In the genomic region with DNA sequence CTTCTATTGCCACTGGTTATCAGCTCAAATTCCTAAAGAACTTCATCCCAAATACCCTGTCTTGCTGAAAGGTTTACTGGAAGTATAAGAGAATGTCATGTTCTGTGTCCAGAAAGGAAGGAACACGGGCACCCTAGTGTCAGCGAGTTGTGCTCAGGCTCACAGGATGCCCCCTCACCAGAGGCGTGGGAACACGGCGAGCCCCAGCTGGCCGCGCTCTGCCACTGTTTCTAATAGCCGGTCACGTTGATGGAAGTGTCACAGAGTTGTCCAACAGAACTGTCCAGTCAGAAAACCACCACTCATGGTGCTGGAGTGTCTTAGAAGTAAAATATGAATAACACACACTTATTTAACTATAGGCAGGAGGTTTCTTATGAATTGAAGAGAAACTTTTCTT, we compare ENCODE assay signal across 28 cellular contexts.
DNase-seq lines count a peak whose midpoint lies in the region; ATAC-seq lines count a peak whose summit lies in the region.
"Had no signal": no experiment of that assay in that cellular context is flagged by ENCODE, and none has a peak within 500 bp of the region (broad histone marks: within the 10 kb centered on the region; RNA-seq: fewer than 3 reads in every experiment).

No MANE protein-coding gene starts in this region.

- peaks cover 47% of the 10 kb centered on the region for H3K36me3 ChIP-seq in CD8-positive, alpha-beta memory T cell (ENCODE audit: insufficient read depth, low read length)
- H3K36me3 ChIP-seq: breast epithelium, esophagus squamous epithelium, gastroesophageal sphincter, left ventricle myocardium inferior, pancreas, Peyer's patch, SJCRH30 had no signal

- H3K4me1 ChIP-seq in CD8-positive, alpha-beta memory T cell (ENCODE audit: insufficient read depth, low read length): peaks cover 86% of the 10 kb centered on the region
- H3K4me1 ChIP-seq: breast epithelium, gastroesophageal sphincter, left ventricle myocardium inferior, Peyer's patch, SJCRH30 had no signal

- H3K27me3 Mint-ChIP-seq in activated CD8-positive, alpha-beta memory T cell treated with anti-CD3 and anti-CD28 coated beads, Interleukin-2, amount 10 ng/mL, durations not matched to agents 7 days and 5 days: no peaks in the 10 kb centered on the region
- H3K27me3 Mint-ChIP-seq in CD8-positive, alpha-beta memory T cell: no peaks in the 10 kb centered on the region
- no peaks in the 10 kb centered on the region for H3K27me3 Mint-ChIP-seq in naive thymus-derived CD8-positive, alpha-beta T cell
- H3K27me3 Mint-ChIP-seq: natural killer cell treated with Interleukin-12 subunit alpha and Interleukin-12 subunit beta and Interleukin-15 and Interleukin-18, amount 100 ng/mL, for 72 hours had no signal

- no peaks in the 10 kb centered on the region for H3K9me3 ChIP-seq in CD8-positive, alpha-beta memory T cell (ENCODE audit: low read length)
- H3K9me3 ChIP-seq: breast epithelium, esophagus squamous epithelium, gastroesophageal sphincter, left ventricle myocardium inferior, pancreas, Peyer's patch, SJCRH30 had no signal

- ATAC-seq in activated CD8-positive, alpha-beta memory T cell treated with anti-CD3 and anti-CD28 coated beads, Interleukin-2, amount 10 ng/mL, durations not matched to agents 7 days and 5 days: no peak
- no peak for ATAC-seq in activated naive CD4-positive, alpha-beta T cell treated with anti-CD3 and anti-CD28 coated beads, Interleukin-2, amount 50 U/mL, for 72 hours
- ATAC-seq in naive thymus-derived CD8-positive, alpha-beta T cell: no peak
- ATAC-seq in HG02970 (IDR thresholded peaks at IDR 0.05; ENCODE audit: low FRiP score, unreplicated experiment): no peak
- ATAC-seq: gastroesophageal sphincter; HepG2; natural killer cell treated with Interleukin-12 subunit alpha and Interleukin-12 subunit beta and Interleukin-15 and Interleukin-18, amount 100 ng/mL, for 72 hours; pancreas had no signal

- H3K36me3 Mint-ChIP-seq in activated CD8-positive, alpha-beta memory T cell treated with anti-CD3 and anti-CD28 coated beads, Interleukin-2, amount 10 ng/mL, durations not matched to agents 7 days and 5 days: peaks cover 77% of the 10 kb centered on the region
- peaks cover 12 to 98% (median 25%) of the 10 kb centered on the region in 3 donors for H3K36me3 Mint-ChIP-seq in CD8-positive, alpha-beta memory T cell
- peaks cover 46 to 93% of the 10 kb centered on the region in 2 donors for H3K36me3 Mint-ChIP-seq in activated naive CD4-positive, alpha-beta T cell treated with anti-CD3 and anti-CD28 coated beads, Interleukin-2, amount 50 U/mL, for 72 hours
- peaks cover 5 to 94% (median 36%) of the 10 kb centered on the region in 3 donors for H3K36me3 Mint-ChIP-seq in naive thymus-derived CD8-positive, alpha-beta T cell
- H3K36me3 Mint-ChIP-seq: mesothelial cell of epicardium had no signal

- no peak overlapping the region for H3K4me3 Mint-ChIP-seq in activated CD8-positive, alpha-beta memory T cell treated with anti-CD3 and anti-CD28 coated beads, Interleukin-2, amount 10 ng/mL, durations not matched to agents 7 days and 5 days
- peak overlapping the region in 1 of 7 donors; percentile 63 for H3K4me3 Mint-ChIP-seq in CD8-positive, alpha-beta memory T cell
- H3K4me3 Mint-ChIP-seq in naive thymus-derived CD8-positive, alpha-beta T cell: peak overlapping the region in 5 of 10 donors; percentile 8 to 45 (median 26)
- H3K4me3 Mint-ChIP-seq: mesothelial cell of epicardium; natural killer cell treated with Interleukin-12 subunit alpha and Interleukin-12 subunit beta and Interleukin-15 and Interleukin-18, amount 100 ng/mL, for 72 hours had no signal

- H3K4me1 Mint-ChIP-seq in activated CD8-positive, alpha-beta memory T cell treated with anti-CD3 and anti-CD28 coated beads, Interleukin-2, amount 10 ng/mL, durations not matched to agents 7 days and 5 days: peaks cover 59% of the 10 kb centered on the region
- peaks cover 82 to 100% (median 96%) of the 10 kb centered on the region in 3 donors for H3K4me1 Mint-ChIP-seq in CD8-positive, alpha-beta memory T cell
- peaks cover 33 to 98% (median 95%) of the 10 kb centered on the region in 4 donors for H3K4me1 Mint-ChIP-seq in naive thymus-derived CD8-positive, alpha-beta T cell

- DNase-seq in activated CD8-positive, alpha-beta memory T cell treated with anti-CD3 and anti-CD28 coated beads, Interleukin-2, amount 10 ng/mL, durations not matched to agents 7 days and 5 days: no peak
- no peak for DNase-seq in activated CD8-positive, alpha-beta memory T cell treated with anti-CD3 and anti-CD28 coated beads, Interleukin-2, amount 50 U/mL, for 48 hours
- no peak for DNase-seq in CD8-positive, alpha-beta memory T cell
- DNase-seq in activated naive CD4-positive, alpha-beta T cell treated with anti-CD3 and anti-CD28 coated beads, Interleukin-2, amount 50 U/mL, for 72 hours (ENCODE audit: low spot score in 2 of 2): no peak
- no peak for DNase-seq in naive thymus-derived CD8-positive, alpha-beta T cell
- no peak for DNase-seq in NCI-H1048 (lab: John Stamatoyannopoulos, UW)
- no peak for DNase-seq in foreskin melanocyte
- DNase-seq: activated CD4-positive, alpha-beta T cell treated with anti-CD3 and anti-CD28 coated beads, Interleukin-2, amount 50 U/mL, for 1 hour; amygdala; esophagus squamous epithelium; HCEC 1CT; hippocampal formation; left ventricle myocardium inferior; NCI-H187; NCI-H2171 treated with DMSO at 0.1 percent for 48 hours; NCI-H524; NK-92 treated with Interleukin-12 subunit alpha and Interleukin-12 subunit beta, amount 100 ng/mL, for 24 hours; pancreas; Peyer's patch; SJCRH30; stimulated activated naive CD4-positive, alpha-beta T cell treated with Interleukin-2 at 50 U/mL for 16 hours had no signal

- H3K4me3 ChIP-seq in CD8-positive, alpha-beta memory T cell (ENCODE audit: low read length): no peak overlapping the region
- H3K4me3 ChIP-seq: breast epithelium, esophagus squamous epithelium, gastroesophageal sphincter, left ventricle myocardium inferior, pancreas, Peyer's patch, SJCRH30 had no signal

- H3K27ac ChIP-seq in CD8-positive, alpha-beta memory T cell (ENCODE audit: low read depth, low read length): no peak overlapping the region
- H3K27ac ChIP-seq: breast epithelium, esophagus squamous epithelium, gastroesophageal sphincter, HL-60, left ventricle myocardium inferior, pancreas, Peyer's patch, SJCRH30 had no signal

- POLR2A ChIA-PET in CD8-positive, alpha-beta memory T cell (lab: Charles Lee): no interaction called here
- POLR2A ChIA-PET in naive thymus-derived CD8-positive, alpha-beta T cell (lab: Charles Lee): interaction anchor here (0.6 to 44.8 kb wide), 3 partner anchors 12 to 65 kb away, joined by 3 to 1553 read pairs (median 3); partner anchors contain the start of gene IKZF1

- H3K27ac Mint-ChIP-seq in activated CD8-positive, alpha-beta memory T cell treated with anti-CD3 and anti-CD28 coated beads, Interleukin-2, amount 10 ng/mL, durations not matched to agents 7 days and 5 days: peak overlapping the region; percentile 53
- peak overlapping the region in 6 of 8 donors; percentile 43 to 86 (median 76) for H3K27ac Mint-ChIP-seq in CD8-positive, alpha-beta memory T cell
- peak overlapping the region; percentile 54 to 87 for H3K27ac Mint-ChIP-seq in activated naive CD4-positive, alpha-beta T cell treated with anti-CD3 and anti-CD28 coated beads, Interleukin-2, amount 50 U/mL, for 72 hours
- H3K27ac Mint-ChIP-seq in naive thymus-derived CD8-positive, alpha-beta T cell: peak overlapping the region in 9 of 10 donors; percentile 9 to 93 (median 80)
- H3K27ac Mint-ChIP-seq: mesothelial cell of epicardium; natural killer cell treated with Interleukin-12 subunit alpha and Interleukin-12 subunit beta and Interleukin-15 and Interleukin-18, amount 100 ng/mL, for 72 hours had no signal

- no peaks in the 10 kb centered on the region for H3K9me3 Mint-ChIP-seq in activated CD8-positive, alpha-beta memory T cell treated with anti-CD3 and anti-CD28 coated beads, Interleukin-2, amount 10 ng/mL, durations not matched to agents 7 days and 5 days (ENCODE audit: low read depth)
- no peaks in the 10 kb centered on the region for H3K9me3 Mint-ChIP-seq in CD8-positive, alpha-beta memory T cell
- H3K9me3 Mint-ChIP-seq in activated naive CD4-positive, alpha-beta T cell treated with anti-CD3 and anti-CD28 coated beads, Interleukin-2, amount 50 U/mL, for 72 hours: peaks cover 0 to 3% of the 10 kb centered on the region in 2 donors
- no peaks in the 10 kb centered on the region for H3K9me3 Mint-ChIP-seq in naive thymus-derived CD8-positive, alpha-beta T cell
- H3K9me3 Mint-ChIP-seq: mesothelial cell of epicardium; natural killer cell treated with Interleukin-12 subunit alpha and Interleukin-12 subunit beta and Interleukin-15 and Interleukin-18, amount 100 ng/mL, for 72 hours had no signal

- no peaks in the 10 kb centered on the region for H3K27me3 ChIP-seq in CD8-positive, alpha-beta memory T cell (ENCODE audit: insufficient read depth, low read length, poor library complexity, severe bottlenecking)
- H3K27me3 ChIP-seq: breast epithelium, esophagus squamous epithelium, Peyer's patch had no signal

- CTCF ChIA-PET in activated CD8-positive, alpha-beta memory T cell treated with anti-CD3 and anti-CD28 coated beads, Interleukin-2, amount 10 ng/mL, durations not matched to agents 7 days and 5 days (lab: Charles Lee): no interaction called here
- CTCF ChIA-PET in CD8-positive, alpha-beta memory T cell (lab: Charles Lee): interaction anchor here (1.1 to 4.4 kb wide), 7 partner anchors 10 to 171 kb away, joined by 3 to 30 read pairs (median 4); partner anchors contain the start of gene IKZF1
